In genomic region chr2:39855856-39856255, GRCh38 we compare ENCODE assay signal across 17 cellular contexts.
A peak's percentile ranks its signal among the peaks of the same experiment; 100 is the strongest.
DNase-seq lines count a peak whose midpoint lies in the region; ATAC-seq, FAIRE-seq and TF ChIP-seq lines count a peak whose summit lies in the region.
"Had no signal": no experiment of that assay in that cellular context is flagged by ENCODE, and none has a peak within 500 bp of the region (broad histone marks: within the 10 kb centered on the region; RNA-seq: fewer than 3 reads in every experiment).

No MANE protein-coding gene starts in this region.

- no peaks in the 10 kb centered on the region for H3K9me3 ChIP-seq in smooth muscle cell (replicated peaks; ENCODE audit: low read depth)
- H3K9me3 ChIP-seq: BE2C had no signal

- H3K4me1 ChIP-seq in smooth muscle cell (ENCODE audit: low read depth), result peaks cover 16% of the 10 kb centered on the region
- H3K4me1 ChIP-seq: BE2C had no signal

- peaks cover 12% of the 10 kb centered on the region for H3F3A ChIP-seq in smooth muscle cell (ENCODE audit: low read depth)

- no peak overlapping the region for H3K4me2 ChIP-seq in smooth muscle cell

- WGBS in smooth muscle cell (ENCODE audit: low lambda C conversion rate), result 85% methylated on average over 3 of the region's 3 CpGs

- H4K20me1 ChIP-seq in smooth muscle cell (ENCODE audit: low read depth), result no peaks in the 10 kb centered on the region

- DNase-seq in NCI-H146 (lab: John Stamatoyannopoulos, UW) (peak; percentile 57), NCI-H69 (lab: John Stamatoyannopoulos, UW) (peak; percentile 68), bronchial epithelial cell (ENCODE audit: low read depth) (peak; percentile 52), smooth muscle cell (lab: John Stamatoyannopoulos, UW; ENCODE audit: unreplicated experiment) (no peak), AML-193 (lab: John Stamatoyannopoulos, UW) (no peak), urothelium cell line (ENCODE audit: low spot score) (no peak)
- DNase-seq: BE2C; CD4-positive, alpha-beta memory T cell; DMS153; GF-D8; HCEC 1CT; HFFc6 had no signal

- no peaks in the 10 kb centered on the region for H3K27me3 ChIP-seq in bronchial epithelial cell (ENCODE audit: control insufficient read depth, insufficient read depth, low read length)
- H3K27me3 ChIP-seq in smooth muscle cell (ENCODE audit: low read depth), result no peaks in the 10 kb centered on the region
- H3K27me3 ChIP-seq: BE2C had no signal

- H3K9ac ChIP-seq in smooth muscle cell (ENCODE audit: low read depth), result no peak overlapping the region

- FAIRE-seq in bronchial epithelial cell (lab: Jason Lieb, UNC), result no peak
- FAIRE-seq in urothelium cell line (lab: Jason Lieb, UNC), result no peak
- FAIRE-seq: A204.1, HepG2, HTR-8/SVneo had no signal

- H3K27ac ChIP-seq in smooth muscle cell (ENCODE audit: low read depth), result peak overlapping the region; percentile 14
- H3K27ac ChIP-seq: C4-2B had no signal

- TF ChIP-seq CTCF in bronchial epithelial cell (IDR thresholded peaks at IDR 0.05; ENCODE audit: insufficient read depth, low read length, severe bottlenecking), result no peak
- no peak for TF ChIP-seq CTCF in smooth muscle cell (IDR thresholded peaks at IDR 0.05; ENCODE audit: borderline replicate concordance, insufficient read depth, poor library complexity, severe bottlenecking)

- H2AFZ ChIP-seq in smooth muscle cell (ENCODE audit: low read depth), result no peak overlapping the region

- H3K4me3 ChIP-seq in bronchial epithelial cell (ENCODE audit: low read depth, low read length) (no peak overlapping the region), smooth muscle cell (no peak overlapping the region)

- H3K79me2 ChIP-seq in smooth muscle cell (ENCODE audit: low read depth), result no peaks in the 10 kb centered on the region

- no peaks in the 10 kb centered on the region for H3K36me3 ChIP-seq in bronchial epithelial cell (ENCODE audit: control insufficient read depth, insufficient read depth, low read length)
- no peaks in the 10 kb centered on the region for H3K36me3 ChIP-seq in smooth muscle cell (ENCODE audit: low read depth)
- H3K36me3 ChIP-seq: BE2C had no signal

- ATAC-seq in GM18511 (IDR thresholded peaks at IDR 0.05; ENCODE audit: unreplicated experiment), result no peak
- ATAC-seq: HepG2 had no signal

Comparison
In these comparisons a context has a peak if more than half of its experiments do, and no peak if none do; other contexts are left out.
1. DNase-seq: peak in NCI-H146 (single experiment), NCI-H69 (single experiment) and bronchial epithelial cell (single experiment); none in smooth muscle cell (single experiment), AML-193 (0 of 2) and urothelium cell line (single experiment).